Comparison of ENCODE assay signal across 8 cellular contexts in genomic region chr22:18091916-18092526, GRCh38. TPM values are rescaled to one million over a fixed set of nuclear protein-coding genes. Genes with fewer than 3 reads are reported as not detected.
DNase-seq lines count a peak whose midpoint lies in the region; ATAC-seq, FAIRE-seq and TF ChIP-seq lines count a peak whose summit lies in the region.

No MANE protein-coding gene starts in this region.

- no peak for TF ChIP-seq POLR2A in adrenal gland (IDR thresholded peaks at IDR 0.05)
- TF ChIP-seq POLR2A in stomach (IDR thresholded peaks at IDR 0.05), result no peak

- peak overlapping the region in 1 of 4 donors; percentile 25 for H3K4me3 ChIP-seq in adrenal gland
- H3K4me3 ChIP-seq in stomach, result peak overlapping the region; percentile 13 to 41 (median 28)

- H3K36me3 ChIP-seq in adrenal gland (replicated peaks in 1 of 2) (peaks cover 0 to 21% of the 10 kb centered on the region in 2 donors), stomach (peaks cover 26 to 39% (median 38%) of the 10 kb centered on the region in 4 donors)

- H3K27me3 ChIP-seq in adrenal gland, result no peaks in the 10 kb centered on the region
- H3K27me3 ChIP-seq in stomach, result no peaks in the 10 kb centered on the region

- DNase-seq in activated naive CD4-positive, alpha-beta T cell treated with anti-CD3 and anti-CD28 coated beads, Interleukin-2, amount 10 ng/mL, durations not matched to agents 7 days and 5 days, result peak; percentile 32
- no peak for DNase-seq in activated naive CD4-positive, alpha-beta T cell treated with anti-CD3 and anti-CD28 coated beads, Interleukin-2, amount 50 U/mL, for 16 hours
- DNase-seq in adrenal gland (peak; percentile 74 to 92 (median 87)), stomach (peak; percentile 75), NCI-H748 treated with DMSO at 0.1 percent for 48 hours (lab: John Stamatoyannopoulos, UW) (no peak)

- peak; percentile 27 for FAIRE-seq in islet of Langerhans (lab: Jason Lieb, UNC)

- no peaks in the 10 kb centered on the region for H3K27me3 Mint-ChIP-seq in activated naive CD4-positive, alpha-beta T cell treated with anti-CD3 and anti-CD28 coated beads, Interleukin-2, amount 10 ng/mL, durations not matched to agents 7 days and 5 days

- CTCF ChIA-PET in activated naive CD4-positive, alpha-beta T cell treated with anti-CD3 and anti-CD28 coated beads, Interleukin-2, amount 10 ng/mL, durations not matched to agents 7 days and 5 days (lab: Charles Lee), result interaction anchor here (0.6 kb wide), 1 partner anchor 32 kb away, joined by 3 read pairs; no protein-coding TSS in a partner anchor

- H3K4me3 Mint-ChIP-seq in activated naive CD4-positive, alpha-beta T cell treated with anti-CD3 and anti-CD28 coated beads, Interleukin-2, amount 10 ng/mL, durations not matched to agents 7 days and 5 days, result no peak overlapping the region

- peak in 4 of 6 experiments; percentile 19 to 41 (median 30) for TF ChIP-seq CTCF in adrenal gland (IDR thresholded peaks at IDR 0.05)
- TF ChIP-seq CTCF in stomach (IDR thresholded peaks at IDR 0.05), result no peak

- H3K27ac Mint-ChIP-seq in activated naive CD4-positive, alpha-beta T cell treated with anti-CD3 and anti-CD28 coated beads, Interleukin-2, amount 10 ng/mL, durations not matched to agents 7 days and 5 days, result peak overlapping the region; percentile 77

- peaks cover 49% of the 10 kb centered on the region for H3K36me3 Mint-ChIP-seq in activated naive CD4-positive, alpha-beta T cell treated with anti-CD3 and anti-CD28 coated beads, Interleukin-2, amount 10 ng/mL, durations not matched to agents 7 days and 5 days

- intact Hi-C loops in adrenal gland (cut with DNase I), result no loop called here
- intact Hi-C loops in stomach (cut with DNase I; ENCODE audit: low total_unique reads), result no loop called here

- peak overlapping the region; percentile 58 to 98 (median 93) for H3K27ac ChIP-seq in adrenal gland
- peak overlapping the region; percentile 83 to 90 (median 86) for H3K27ac ChIP-seq in stomach

- H3K9me3 ChIP-seq in adrenal gland (replicated peaks in 1 of 3), result no peaks in the 10 kb centered on the region
- no peaks in the 10 kb centered on the region for H3K9me3 ChIP-seq in stomach

- H3K4me1 ChIP-seq in adrenal gland (replicated peaks in 1 of 2) (peaks cover 17 to 23% of the 10 kb centered on the region in 2 donors), stomach (peaks cover 10 to 53% (median 20%) of the 10 kb centered on the region in 4 donors)

- no peaks in the 10 kb centered on the region for H3K9me3 Mint-ChIP-seq in activated naive CD4-positive, alpha-beta T cell treated with anti-CD3 and anti-CD28 coated beads, Interleukin-2, amount 10 ng/mL, durations not matched to agents 7 days and 5 days

- 19 to 25% (median 22%) methylated on average over 11 to 22 of the region's 22 CpGs for WGBS in adrenal gland, 4 donors
- WGBS in stomach, 5 donors, result 17 to 34% (median 19%) methylated on average over 22 of the region's 22 CpGs

- no peak for TF ChIP-seq EP300 in stomach (IDR thresholded peaks at IDR 0.05)

- peaks cover 20% of the 10 kb centered on the region for H3K4me1 Mint-ChIP-seq in activated naive CD4-positive, alpha-beta T cell treated with anti-CD3 and anti-CD28 coated beads, Interleukin-2, amount 10 ng/mL, durations not matched to agents 7 days and 5 days

- no peak for ATAC-seq in GM19035 (IDR thresholded peaks at IDR 0.05; ENCODE audit: unreplicated experiment)
- no peak for ATAC-seq in HG03442 (IDR thresholded peaks at IDR 0.05; ENCODE audit: unreplicated experiment)

RNA-seq across cellular contexts. Expression of gene PEX26, which starts 14.2 kb away (rescaled TPM):
- total RNA-seq in adrenal gland (10 to 100 TPM; 16.7 to 57.8 (median 41.0) TPM), stomach (100 to 1,000 TPM in 1 of 5 donors, 10 to 100 TPM in 4; 11.7 to 564 (median 17.9) TPM)
- polyA plus RNA-seq in adrenal gland (10 to 100 TPM in 2 of 3 donors, 1 to 10 TPM in 1; 8.4 to 23.9 (median 15.8) TPM), stomach (10 to 100 TPM in 2 of 3 donors, 1 to 10 TPM in 1; 6.7 to 20.5 (median 12.7) TPM)

RNA-seq across cellular contexts. Expression of gene TUBA8, which starts 18.6 kb away (rescaled TPM):
- total RNA-seq in adrenal gland (1 to 10 TPM in 7 of 8 donors, under 1 TPM in 1; 0.65 to 2.4 (median 1.3) TPM), stomach (not detected)
- polyA plus RNA-seq in adrenal gland (1 to 10 TPM; 1.7 to 4.3 (median 3.2) TPM), stomach (1 to 10 TPM; 3.1 to 4.1 (median 3.5) TPM)

RNA-seq across cellular contexts. Expression of gene USP18, which starts 57.9 kb away (rescaled TPM):
- total RNA-seq in adrenal gland (10 to 100 TPM in 1 of 8 donors, 1 to 10 TPM in 7; 5.1 to 10.7 (median 6.4) TPM), stomach (1 to 10 TPM in 3 of 5 donors, under 1 TPM in 1, not detected in 1; 0.29 to 5.1 (median 2.9) TPM)
- polyA plus RNA-seq in adrenal gland (1 to 10 TPM; 5.4 to 7.7 (median 5.6) TPM), stomach (1 to 10 TPM; 5.4 to 9.6 (median 5.8) TPM)

Comparison
In these comparisons a context has a peak if more than half of its experiments do, and no peak if none do; other contexts are left out.
1. DNase-seq: peak in activated naive CD4-positive, alpha-beta T cell treated with anti-CD3 and anti-CD28 coated beads, Interleukin-2, amount 10 ng/mL, durations not matched to agents 7 days and 5 days (single experiment), adrenal gland (7 of 7) and stomach (single experiment); none in activated naive CD4-positive, alpha-beta T cell treated with anti-CD3 and anti-CD28 coated beads, Interleukin-2, amount 50 U/mL, for 16 hours (single experiment) and NCI-H748 treated with DMSO at 0.1 percent for 48 hours (single experiment).
2. CTCF ChIP-seq: peak in adrenal gland (4 of 6); none in stomach (0 of 7).